Comparison of ENCODE assay signal across 25 cellular contexts in genomic region chr11:66056541-66056940, GRCh38. TPM values are rescaled to one million over a fixed set of nuclear protein-coding genes. Genes with fewer than 3 reads are reported as not detected.
DNase-seq lines count a peak whose midpoint lies in the region; ATAC-seq, FAIRE-seq and TF ChIP-seq lines count a peak whose summit lies in the region.
"Had no signal": no experiment of that assay in that cellular context is flagged by ENCODE, and none has a peak within 500 bp of the region (broad histone marks: within the 10 kb centered on the region; RNA-seq: fewer than 3 reads in every experiment).

No MANE protein-coding gene starts in this region.

- no peak overlapping the region for H3K4me3 Mint-ChIP-seq in activated T-cell treated with anti-CD3 and anti-CD28 coated beads, Interleukin-2, amount 50 U/mL, for 72 hours
- H3K4me3 Mint-ChIP-seq in activated T-cell treated with anti-CD3 and anti-CD28 coated beads, Interleukin-2, amount 50 U/mL, for 4 hours, result no peak overlapping the region
- H3K4me3 Mint-ChIP-seq: GM23338 had no signal

- no peak overlapping the region for H2AK5ac ChIP-seq in mesenchymal stem cell (ENCODE audit: low read length, severe bottlenecking)

- WGBS in mesenchymal stem cell, result 93% methylated on average over 8 of the region's 9 CpGs

- no peaks in the 10 kb centered on the region for H3K27me3 Mint-ChIP-seq in activated T-cell treated with anti-CD3 and anti-CD28 coated beads, Interleukin-2, amount 50 U/mL, for 72 hours (ENCODE audit: low read depth)
- no peaks in the 10 kb centered on the region for H3K27me3 Mint-ChIP-seq in activated T-cell treated with anti-CD3 and anti-CD28 coated beads, Interleukin-2, amount 50 U/mL, for 4 hours (ENCODE audit: low read depth)

- H2BK12ac ChIP-seq in mesenchymal stem cell (ENCODE audit: low read length in 2 of 2), result no peak overlapping the region

- H3K4me1 ChIP-seq in KMS-11 (ENCODE audit: low read depth, poor library complexity, severe bottlenecking), result peaks cover 76% of the 10 kb centered on the region
- H3K4me1 ChIP-seq in mesenchymal stem cell (ENCODE audit: control insufficient read depth, insufficient read depth, low read depth, low read length), result peaks cover 10% of the 10 kb centered on the region
- H3K4me1 ChIP-seq in subcutaneous abdominal adipose tissue (ENCODE audit: control insufficient read depth in 5 of 5, insufficient read depth in 5 of 5, low read length in 5 of 5), result peaks cover 0 to 41% (median 28%) of the 10 kb centered on the region in 5 donors

- no peak overlapping the region for H3K23ac ChIP-seq in mesenchymal stem cell (ENCODE audit: low read length in 2 of 2)

- H3K27ac ChIP-seq in KMS-11, result peak overlapping the region; percentile 15; the same call in 1 of the 2 replicates
- H3K27ac ChIP-seq in mesenchymal stem cell (ENCODE audit: low read length, poor library complexity, severe bottlenecking), result no peak overlapping the region
- peak overlapping the region; percentile 88 for H3K27ac ChIP-seq in subcutaneous abdominal adipose tissue (ENCODE audit: low read depth, low read length)
- H3K27ac ChIP-seq: C4-2B had no signal

- H3K18ac ChIP-seq in mesenchymal stem cell (ENCODE audit: low read depth in 1 of 2, low read length in 2 of 2), result no peak overlapping the region

- H2BK15ac ChIP-seq in mesenchymal stem cell (ENCODE audit: low read depth, poor library complexity, severe bottlenecking), result no peak overlapping the region

- peaks cover 86% of the 10 kb centered on the region for H3K79me2 ChIP-seq in KMS-11 (ENCODE audit: insufficient read depth, low read depth)

- no peaks in the 10 kb centered on the region for H3K9me3 Mint-ChIP-seq in activated T-cell treated with anti-CD3 and anti-CD28 coated beads, Interleukin-2, amount 50 U/mL, for 72 hours
- no peaks in the 10 kb centered on the region for H3K9me3 Mint-ChIP-seq in activated T-cell treated with anti-CD3 and anti-CD28 coated beads, Interleukin-2, amount 50 U/mL, for 4 hours
- H3K9me3 Mint-ChIP-seq: GM23338 had no signal

- H2BK5ac ChIP-seq in mesenchymal stem cell (ENCODE audit: low read depth, low read length, poor library complexity, severe bottlenecking), result no peak overlapping the region

- H3K9me3 ChIP-seq in mesenchymal stem cell (ENCODE audit: control insufficient read depth, low read length) (no peaks in the 10 kb centered on the region), subcutaneous abdominal adipose tissue (ENCODE audit: control insufficient read depth in 5 of 5, low read length in 5 of 5) (no peaks in the 10 kb centered on the region)

- H2BK120ac ChIP-seq in mesenchymal stem cell (ENCODE audit: low read depth, low read length), result no peak overlapping the region

- peak overlapping the region; percentile 65 for H3K27ac Mint-ChIP-seq in activated T-cell treated with anti-CD3 and anti-CD28 coated beads, Interleukin-2, amount 50 U/mL, for 72 hours
- H3K27ac Mint-ChIP-seq: GM23338 had no signal

- H2AFZ ChIP-seq in KMS-11 (ENCODE audit: low read depth), result no peak overlapping the region
- H2AFZ ChIP-seq in mesenchymal stem cell (ENCODE audit: low read depth, low read length), result no peak overlapping the region
- H2AFZ ChIP-seq: GM23338 had no signal

- TF ChIP-seq CTCF in KMS-11 (conservative IDR thresholded peaks at IDR 0.05; ENCODE audit: low read depth, low read length) (no peak), D721Med (IDR thresholded peaks at IDR 0.05; ENCODE audit: insufficient read depth, missing control alignments) (no peak)

- H4K20me1 ChIP-seq in KMS-11 (ENCODE audit: insufficient read depth), result no peaks in the 10 kb centered on the region

- H3K27me3 ChIP-seq in KMS-11 (ENCODE audit: insufficient read depth, low read depth) (no peaks in the 10 kb centered on the region), mesenchymal stem cell (ENCODE audit: control insufficient read depth in 1 of 2, insufficient read depth in 1 of 2, low read length in 2 of 2) (no peaks in the 10 kb centered on the region), subcutaneous abdominal adipose tissue (ENCODE audit: control insufficient read depth in 5 of 5, insufficient read depth in 4 of 5, low read length in 5 of 5) (no peaks in the 10 kb centered on the region)

- H3K4me1 Mint-ChIP-seq in activated T-cell treated with anti-CD3 and anti-CD28 coated beads, Interleukin-2, amount 50 U/mL, for 72 hours (ENCODE audit: low read depth), result peaks cover 49% of the 10 kb centered on the region
- peaks cover 28% of the 10 kb centered on the region for H3K4me1 Mint-ChIP-seq in activated T-cell treated with anti-CD3 and anti-CD28 coated beads, Interleukin-2, amount 50 U/mL, for 4 hours (ENCODE audit: low read depth)

- no peak overlapping the region for H4K91ac ChIP-seq in mesenchymal stem cell (ENCODE audit: low read length)

- peaks cover 27% of the 10 kb centered on the region for H3K79me1 ChIP-seq in mesenchymal stem cell (replicated peaks; ENCODE audit: low read length, poor library complexity, severe bottlenecking)

- H3K9ac ChIP-seq in KMS-11 (no peak overlapping the region), mesenchymal stem cell (ENCODE audit: low read length) (peak overlapping the region; percentile 29), subcutaneous abdominal adipose tissue (ENCODE audit: low read length in 5 of 5) (peak overlapping the region in 4 of 5 donors; percentile 28 to 59 (median 48))

- H3K4me2 ChIP-seq in KMS-11 (no peak overlapping the region; the same call in 1 of the 2 replicates), mesenchymal stem cell (ENCODE audit: low read length, poor library complexity, severe bottlenecking) (no peak overlapping the region)
- H3K4me2 ChIP-seq: GM23338 had no signal

- ATAC-seq in activated T-cell treated with anti-CD3 and anti-CD28 coated beads, Interleukin-2, amount 50 U/mL, for 72 hours (replicated peaks in 1 of 2), result no peak
- no peak for ATAC-seq in activated T-cell treated with anti-CD3 and anti-CD28 coated beads, Interleukin-2, amount 50 U/mL, for 4 hours
- ATAC-seq in HG03378 (IDR thresholded peaks at IDR 0.05; ENCODE audit: unreplicated experiment), result no peak
- ATAC-seq: GM23338 had no signal

- no peak overlapping the region for H3K4ac ChIP-seq in mesenchymal stem cell (ENCODE audit: low read depth in 1 of 2, low read length in 2 of 2)

- H3K4me3 ChIP-seq in KMS-11 (IDR thresholded peaks at IDR 0.05; ENCODE audit: insufficient read depth, low read depth, low read length), result no peak overlapping the region
- H3K4me3 ChIP-seq in mesenchymal stem cell (ENCODE audit: insufficient read depth in 1 of 2, low read depth in 1 of 2, low read length in 2 of 2), result no peak overlapping the region
- no peak overlapping the region for H3K4me3 ChIP-seq in subcutaneous abdominal adipose tissue (ENCODE audit: low read depth in 1 of 5, low read length in 5 of 5)
- H3K4me3 ChIP-seq: GM23338 had no signal

- peaks cover 27 to 57% of the 10 kb centered on the region in 2 donors for H3K36me3 Mint-ChIP-seq in activated T-cell treated with anti-CD3 and anti-CD28 coated beads, Interleukin-2, amount 50 U/mL, for 72 hours (ENCODE audit: insufficient read depth in 2 of 2)
- peaks cover 57% of the 10 kb centered on the region for H3K36me3 Mint-ChIP-seq in activated T-cell treated with anti-CD3 and anti-CD28 coated beads, Interleukin-2, amount 50 U/mL, for 4 hours (ENCODE audit: insufficient read depth)

- H3K36me3 ChIP-seq in KMS-11 (ENCODE audit: insufficient read depth) (peaks cover 45% of the 10 kb centered on the region; the same call in 1 of the 2 replicates), mesenchymal stem cell (ENCODE audit: control insufficient read depth in 1 of 2, insufficient read depth in 2 of 2, low read depth in 1 of 2, low read length in 2 of 2) (peaks cover 52 to 69% of the 10 kb centered on the region in 2 experiments), subcutaneous abdominal adipose tissue (ENCODE audit: control insufficient read depth in 5 of 5, insufficient read depth in 5 of 5, low read length in 5 of 5) (peaks cover 10 to 69% (median 63%) of the 10 kb centered on the region in 5 donors)

- FAIRE-seq in D721Med (lab: Jason Lieb, UNC), result no peak
- FAIRE-seq: GM18507, HTR-8/SVneo had no signal

- H4K8ac ChIP-seq in mesenchymal stem cell (ENCODE audit: low read length), result no peak overlapping the region

- no peak overlapping the region for H3K14ac ChIP-seq in mesenchymal stem cell (ENCODE audit: low read length in 2 of 2)

- DNase-seq in activated T-cell treated with anti-CD3 and anti-CD28 coated beads, Interleukin-2, amount 50 U/mL, for 72 hours, result no peak
- DNase-seq in activated T-cell treated with anti-CD3 and anti-CD28 coated beads, Interleukin-2, amount 50 U/mL, for 4 hours, result no peak
- no peak for DNase-seq in mesenchymal stem cell
- no peak for DNase-seq in NCI-H1436 treated with DMSO at 0.1 percent for 48 hours (lab: John Stamatoyannopoulos, UW)
- DNase-seq in D721Med (ENCODE audit: insufficient read length, low spot score), result no peak
- DNase-seq: DMS53, GDM1, HCEC 1CT, MV-4-11, NCI-H1105 treated with DMSO at 0.1 percent for 48 hours, NCI-H1694 treated with DMSO at 0.1 percent for 48 hours, NCI-H2081 treated with DMSO at 0.1 percent for 48 hours, NCI-H446 treated with DMSO at 0.1 percent for 48 hours, NCI-H526 treated with DMSO at 0.1 percent for 48 hours, Right ventricle myocardium superior had no signal

RNA-seq across cellular contexts. Expression of gene SF3B2, which starts 4.4 kb away (rescaled TPM):
- total RNA-seq in activated T-cell treated with anti-CD3 and anti-CD28 coated beads, Interleukin-2, amount 50 U/mL, for 72 hours, result 100 to 1,000 TPM; 222 to 223 TPM
- 100 to 1,000 TPM; 368 to 384 (median 376) TPM for total RNA-seq in activated T-cell treated with anti-CD3 and anti-CD28 coated beads, Interleukin-2, amount 50 U/mL, for 4 hours
- 117 TPM for polyA plus RNA-seq in mesenchymal stem cell (2013, experiment 1 of 2)
- 114 TPM for polyA plus RNA-seq in mesenchymal stem cell (2013, experiment 2 of 2)

RNA-seq across cellular contexts. Expression of gene GAL3ST3, which starts 7.6 kb away (rescaled TPM):
- under 1 TPM; 0.36 to 0.42 TPM for total RNA-seq in activated T-cell treated with anti-CD3 and anti-CD28 coated beads, Interleukin-2, amount 50 U/mL, for 72 hours
- not detected for total RNA-seq in activated T-cell treated with anti-CD3 and anti-CD28 coated beads, Interleukin-2, amount 50 U/mL, for 4 hours
- polyA plus RNA-seq in mesenchymal stem cell (2013, experiment 1 of 2), result 0.03 TPM
- polyA plus RNA-seq in mesenchymal stem cell (2013, experiment 2 of 2), result 0.04 TPM
- total RNA-seq: A172, M059J, RPMI7951 had no signal

RNA-seq across cellular contexts. Expression of gene PACS1, which starts 13.5 kb away (rescaled TPM):
- 100 to 1,000 TPM; 104 to 114 TPM for total RNA-seq in activated T-cell treated with anti-CD3 and anti-CD28 coated beads, Interleukin-2, amount 50 U/mL, for 72 hours
- total RNA-seq in activated T-cell treated with anti-CD3 and anti-CD28 coated beads, Interleukin-2, amount 50 U/mL, for 4 hours, result 10 to 100 TPM; 43.4 to 46.3 (median 44.8) TPM
- 52.9 TPM for polyA plus RNA-seq in mesenchymal stem cell (2013, experiment 1 of 2)
- polyA plus RNA-seq in mesenchymal stem cell (2013, experiment 2 of 2), result 52.3 TPM

RNA-seq across cellular contexts. Expression of gene CATSPER1, which starts 30.3 kb away (rescaled TPM):
- under 1 TPM in 1 of 2 donors, not detected in 1; 0.49 TPM for total RNA-seq in activated T-cell treated with anti-CD3 and anti-CD28 coated beads, Interleukin-2, amount 50 U/mL, for 72 hours
- total RNA-seq in activated T-cell treated with anti-CD3 and anti-CD28 coated beads, Interleukin-2, amount 50 U/mL, for 4 hours, result not detected
- 1.1 TPM for polyA plus RNA-seq in mesenchymal stem cell (2013, experiment 1 of 2)
- polyA plus RNA-seq in mesenchymal stem cell (2013, experiment 2 of 2), result 1.2 TPM
- total RNA-seq: GM23338, Right ventricle myocardium superior had no signal
- polyA plus RNA-seq: GM23338 had no signal

RNA-seq across cellular contexts. Expression of gene CST6, which starts 44.7 kb away (rescaled TPM):
- total RNA-seq in activated T-cell treated with anti-CD3 and anti-CD28 coated beads, Interleukin-2, amount 50 U/mL, for 72 hours, result under 1 TPM; 0.34 to 0.79 TPM
- 1 to 10 TPM in 1 of 3 donors, under 1 TPM in 2; 0.38 to 1.0 (median 0.45) TPM for total RNA-seq in activated T-cell treated with anti-CD3 and anti-CD28 coated beads, Interleukin-2, amount 50 U/mL, for 4 hours
- polyA plus RNA-seq in mesenchymal stem cell (2013, experiment 1 of 2), result 0.15 TPM
- 0.05 TPM for polyA plus RNA-seq in mesenchymal stem cell (2013, experiment 2 of 2)
- total RNA-seq: A172, Right ventricle myocardium superior had no signal
